17 cellular contexts compared by ENCODE assay signal in the genomic region with DNA sequence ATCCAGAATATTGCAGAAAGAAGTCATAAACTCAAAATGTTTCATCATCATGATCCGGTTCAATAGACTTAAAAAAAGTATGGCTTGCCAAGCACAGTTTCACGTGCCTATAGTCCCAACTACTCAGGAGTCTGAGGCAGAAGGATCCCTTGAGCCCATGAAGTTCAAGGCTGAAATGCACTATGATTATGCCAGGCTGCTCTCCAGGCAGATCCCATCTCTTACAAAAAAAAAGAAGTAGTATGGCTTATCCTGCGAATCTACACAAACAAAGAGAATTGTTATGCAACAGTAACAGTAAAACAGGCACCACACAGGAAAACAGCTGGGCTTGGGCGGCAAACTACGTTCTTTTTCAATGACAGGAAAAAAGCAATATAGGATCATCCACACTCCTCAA.
DNase-seq lines count a peak whose midpoint lies in the region; ATAC-seq and TF ChIP-seq lines count a peak whose summit lies in the region.
"Had no signal": no experiment of that assay in that cellular context is flagged by ENCODE, and none has a peak within 500 bp of the region (broad histone marks: within the 10 kb centered on the region; RNA-seq: fewer than 3 reads in every experiment).

No MANE protein-coding gene starts in this region.

- TF ChIP-seq CTCF in CD14-positive monocyte (IDR thresholded peaks at IDR 0.05) (no peak), NB4 (IDR thresholded peaks at IDR 0.05; ENCODE audit: low read depth, low read length) (no peak), endothelial cell (IDR thresholded peaks at IDR 0.05; ENCODE audit: unreplicated experiment) (no peak)

- peak overlapping the region; percentile 28 to 67 for H3K4me3 Mint-ChIP-seq in CD14-positive monocyte
- peak overlapping the region; percentile 18 for H3K4me3 Mint-ChIP-seq in endothelial cell (ENCODE audit: unreplicated experiment)

- peaks cover 0 to 2% (median 1%) of the 10 kb centered on the region in 3 donors for H3K27me3 Mint-ChIP-seq in CD14-positive monocyte (ENCODE audit: low read depth in 3 of 3)
- no peaks in the 10 kb centered on the region for H3K27me3 Mint-ChIP-seq in endothelial cell (ENCODE audit: unreplicated experiment)

- H3K27ac Mint-ChIP-seq in CD14-positive monocyte (peak overlapping the region; percentile 82 to 94 (median 84)), endothelial cell (ENCODE audit: unreplicated experiment) (peak overlapping the region; percentile 96)

- TF ChIP-seq POLR2A in NB4 (IDR thresholded peaks at IDR 0.05; ENCODE audit: extremely low read depth, insufficient read length), result no peak

- DNase-seq in CD14-positive monocyte (ENCODE audit: low spot score) (no peak), NB4 (ENCODE audit: low read depth) (peak; percentile 89), endothelial cell (ENCODE audit: low spot score) (peak; percentile 14), myocyte (ENCODE audit: low read depth) (peak; percentile 17), NK-92 (lab: John Stamatoyannopoulos, UW; ENCODE audit: unreplicated experiment) (no peak), mucosa of gallbladder (ENCODE audit: low spot score) (no peak)
- no peak for DNase-seq in activated naive CD4-positive, alpha-beta T cell treated with Interleukin-2 at 50 U/mL for 16 hours
- DNase-seq: activated CD4-positive, alpha-beta T cell treated with anti-CD3 and anti-CD28 coated beads for 1 hour; BE2C; effector memory CD4-positive, alpha-beta T cell; lower lobe of right lung; NCI-H1930; stimulated activated CD4-positive, alpha-beta T cell treated with anti-CD3 and anti-CD28 coated beads, Interleukin-4, amount 100 ng/mL, for 4 hours; stimulated activated naive CD8-positive, alpha-beta T cell treated with anti-CD3 and anti-CD28 coated beads, Interleukin-15, Interleukin-2, amounts not matched to agents 100 U/mL and 50 U/mL, for 24 hours; SW 1271 had no signal

- intact Hi-C loops in CD14-positive monocyte (cut with micrococcal nuclease), result loop anchor here in 1 of 2 donors (5.0 kb wide), 1 partner anchor 67 kb away; no protein-coding TSS in a partner anchor

- no peak for ATAC-seq in GM18520 (IDR thresholded peaks at IDR 0.05; ENCODE audit: unreplicated experiment)
- ATAC-seq: HCT116; lower lobe of right lung; stimulated activated naive CD8-positive, alpha-beta T cell treated with anti-CD3 and anti-CD28 coated beads, Interleukin-15, Interleukin-2, amounts not matched to agents 100 U/mL and 50 U/mL, for 24 hours had no signal

- H3K36me3 Mint-ChIP-seq in CD14-positive monocyte (peaks cover 29 to 34% of the 10 kb centered on the region in 2 donors), endothelial cell (ENCODE audit: low read depth, unreplicated experiment) (peaks cover 22% of the 10 kb centered on the region)

- H3K9me3 Mint-ChIP-seq in CD14-positive monocyte (no peaks in the 10 kb centered on the region), endothelial cell (ENCODE audit: unreplicated experiment) (no peaks in the 10 kb centered on the region)

- H3K4me1 Mint-ChIP-seq in CD14-positive monocyte, result peaks cover 34% of the 10 kb centered on the region
- peaks cover 50% of the 10 kb centered on the region for H3K4me1 Mint-ChIP-seq in endothelial cell (ENCODE audit: unreplicated experiment)

- peak overlapping the region; percentile 3 for H3K4me3 ChIP-seq in NB4 (ENCODE audit: low read depth, low read length)
- H3K4me3 ChIP-seq: lower lobe of right lung had no signal

Comparison
In these comparisons a context has a peak if more than half of its experiments do, and no peak if none do; other contexts are left out.
1. DNase-seq: peak in NB4 (single experiment), endothelial cell (single experiment) and myocyte (single experiment); none in CD14-positive monocyte (single experiment), activated naive CD4-positive, alpha-beta T cell treated with Interleukin-2 at 50 U/mL for 16 hours (single experiment), NK-92 (single experiment) and mucosa of gallbladder (single experiment).